Comparison of ENCODE assay signal across 8 cellular contexts in the genomic region with DNA sequence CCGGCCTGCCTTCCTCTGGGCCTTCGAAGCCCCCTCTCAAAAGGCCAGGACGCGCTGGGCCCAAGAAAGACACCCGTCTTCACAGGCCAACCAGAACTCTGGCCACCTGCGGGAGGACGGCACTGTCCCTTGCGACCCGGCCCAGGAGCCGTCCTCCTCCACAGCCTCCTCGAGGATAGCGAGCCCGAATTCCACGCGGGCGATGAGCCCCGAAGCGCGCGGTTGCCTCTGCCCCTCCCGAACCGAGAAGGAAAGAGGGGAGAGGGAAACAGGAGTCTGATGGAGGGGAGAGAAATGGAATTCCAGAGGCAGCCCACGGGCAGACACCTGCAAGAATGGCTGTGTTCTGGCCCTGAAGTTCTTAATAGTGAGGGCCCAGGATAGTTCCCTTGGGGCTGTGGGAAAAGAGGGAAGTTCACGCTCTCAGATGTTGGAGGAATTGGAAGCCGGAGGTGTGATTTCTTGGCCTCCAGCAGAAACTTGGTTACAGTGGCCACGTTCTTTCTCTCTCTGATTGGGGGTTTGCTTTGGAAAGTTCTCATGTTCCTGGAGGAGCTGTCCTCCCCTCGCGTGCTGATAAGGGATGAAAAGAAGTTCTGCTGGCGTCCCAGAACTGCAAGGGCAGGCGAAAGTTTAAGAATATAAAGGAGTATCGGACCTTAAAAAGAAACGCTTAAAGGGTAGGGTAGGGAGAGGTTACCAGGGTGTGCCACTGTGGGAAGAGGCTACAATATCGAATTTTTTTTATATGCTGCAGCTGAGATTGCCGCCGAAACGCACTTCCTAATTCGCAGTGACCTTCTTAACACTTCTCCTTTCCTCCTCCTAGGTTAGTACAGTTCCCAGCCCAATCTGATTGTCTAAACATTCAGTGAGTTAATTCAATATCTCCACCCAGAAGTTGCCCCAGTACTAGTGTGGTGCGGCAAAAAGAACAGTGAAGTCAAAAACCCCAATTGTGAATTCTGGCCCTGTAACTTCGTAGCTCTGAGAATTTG. TPM values are rescaled to one million over a fixed set of nuclear protein-coding genes. Genes with fewer than 3 reads are reported as not detected.
DNase-seq lines count a peak whose midpoint lies in the region; TF ChIP-seq lines count a peak whose summit lies in the region.

No MANE protein-coding gene starts in this region.

- H3K4me3 ChIP-seq in SJCRH30 (peak overlapping the region; percentile 61), ovary (peak overlapping the region; percentile 47)

- H3K27ac ChIP-seq in SJCRH30 (no peak overlapping the region), ovary (peak overlapping the region in 1 of 2 donors; percentile 29)

- H3K4me1 ChIP-seq in SJCRH30 (no peaks in the 10 kb centered on the region), ovary (ENCODE audit: insufficient read depth) (peaks cover 7% of the 10 kb centered on the region)

- 3 to 4% (median 4%) methylated on average over 39 of the region's 39 CpGs for WGBS in ovary, 3 donors

- H3K27me3 ChIP-seq in SJCRH30 (peaks cover 26% of the 10 kb centered on the region), ovary (no peaks in the 10 kb centered on the region)

- TF ChIP-seq EP300 in ovary (IDR thresholded peaks at IDR 0.05), result no peak

- H3K36me3 ChIP-seq in SJCRH30 (no peaks in the 10 kb centered on the region), ovary (no peaks in the 10 kb centered on the region)

- no peak for TF ChIP-seq POLR2A in ovary (IDR thresholded peaks at IDR 0.05)

- intact Hi-C loops in ovary (cut with DNase I), result no loop called here

- DNase-seq in D341Med (ENCODE audit: low spot score) (peak; percentile 26), SJCRH30 (peak; percentile 9 to 36), fibroblast of peridontal ligament (ENCODE audit: extremely low read depth) (peak; percentile 47), ovary (peak; percentile 13 to 42 (median 25)), GM13977 (ENCODE audit: low spot score) (no peak), NCI-H1092 treated with DMSO at 0.1 percent for 48 hours (lab: John Stamatoyannopoulos, UW) (no peak), NCI-H446 (lab: John Stamatoyannopoulos, UW) (no peak)
- DNase-seq in stimulated activated naive CD4-positive, alpha-beta T cell (lab: John Stamatoyannopoulos, UW), result no peak

- in situ Hi-C loops in GM13977 (cut with MboI; ENCODE audit: low pct_unique_long_range_greater_than_20kb, low sequenced_read_pairs, unreplicated experiment), result no loop called here

- no peak for TF ChIP-seq CTCF in ovary (IDR thresholded peaks at IDR 0.05)
- TF ChIP-seq CTCF in GM13977 (IDR thresholded peaks at IDR 0.05; ENCODE audit: extremely low read depth, insufficient read depth, missing control alignments), result no peak

- H3K9me3 ChIP-seq in SJCRH30 (replicated peaks) (no peaks in the 10 kb centered on the region), ovary (no peaks in the 10 kb centered on the region)

RNA-seq across cellular contexts. Expression of a gene that starts 5.8 kb away (rescaled TPM):
- 0.33 and 0.47 TPM in 2 replicates for total RNA-seq in SJCRH30 (2014; rRNA removed; shearing (Covaris generic))
- total RNA-seq in ovary, result 1 to 10 TPM in 5 of 7 donors, under 1 TPM in 2; 0.62 to 2.5 (median 1.1) TPM
- 1 to 10 TPM; 1.1 to 1.2 TPM for polyA plus RNA-seq in ovary

Comparison
In these comparisons a context has a peak if more than half of its experiments do, and no peak if none do; other contexts are left out.
1. DNase-seq: peak in D341Med (single experiment), SJCRH30 (2 of 2), fibroblast of peridontal ligament (single experiment) and ovary (5 of 5); none in GM13977 (single experiment), NCI-H1092 treated with DMSO at 0.1 percent for 48 hours (single experiment), NCI-H446 (0 of 2) and stimulated activated naive CD4-positive, alpha-beta T cell (0 of 6).